ENCODE assay signal across 23 cellular contexts in the genomic region with DNA sequence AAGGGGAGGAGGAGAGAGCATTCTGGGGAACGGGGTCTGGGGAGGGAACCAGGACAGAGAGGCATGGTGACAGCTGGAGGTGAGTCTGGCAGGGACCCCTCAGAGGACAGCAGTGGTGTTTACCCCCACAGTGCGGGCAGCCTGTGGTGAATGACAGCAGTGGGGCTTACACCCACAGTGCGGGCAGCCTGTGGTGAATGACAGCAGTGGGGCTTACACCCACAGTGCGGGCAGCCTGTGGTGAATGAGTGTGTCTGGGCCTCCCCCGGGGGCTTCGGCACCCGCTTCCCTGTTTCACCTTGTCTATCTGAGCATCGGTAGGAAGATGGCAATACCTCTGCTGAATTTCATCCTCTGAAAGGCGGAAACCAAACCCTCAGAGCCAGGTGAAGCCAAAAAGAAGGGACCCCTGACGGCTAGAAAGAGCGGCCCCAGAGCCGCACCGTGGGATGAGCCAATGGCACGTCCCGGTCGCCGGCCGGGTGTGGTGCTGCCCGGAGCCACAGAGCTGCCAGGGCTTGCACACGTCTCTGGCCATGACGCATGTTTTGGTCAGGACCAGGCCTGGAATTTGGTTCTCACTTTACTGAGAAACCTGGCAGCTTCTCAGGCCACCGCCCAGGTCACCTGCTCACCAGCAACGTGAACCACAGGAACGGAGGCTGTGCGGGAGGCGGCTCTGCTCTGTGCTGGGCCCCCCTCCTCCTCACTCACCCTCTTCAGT. TPM values are rescaled to one million over a fixed set of nuclear protein-coding genes. Genes with fewer than 3 reads are reported as not detected.
DNase-seq lines count a peak whose midpoint lies in the region; ATAC-seq and TF ChIP-seq lines count a peak whose summit lies in the region.
"Had no signal": no experiment of that assay in that cellular context is flagged by ENCODE, and none has a peak within 500 bp of the region (broad histone marks: within the 10 kb centered on the region; RNA-seq: fewer than 3 reads in every experiment).

No MANE protein-coding gene starts in this region.

- H3K9me3 ChIP-seq in GM23248 (ENCODE audit: low read depth) (no peaks in the 10 kb centered on the region), PC-9 (ENCODE audit: insufficient read depth, low read depth) (no peaks in the 10 kb centered on the region), gastrocnemius medialis (no peaks in the 10 kb centered on the region), Peyer's patch (no peaks in the 10 kb centered on the region)
- H3K9me3 ChIP-seq: esophagus muscularis mucosa, SJCRH30, thoracic aorta had no signal

- H3K36me3 ChIP-seq in GM23248 (ENCODE audit: low read depth): no peaks in the 10 kb centered on the region
- no peaks in the 10 kb centered on the region for H3K36me3 ChIP-seq in PC-9 (ENCODE audit: low read depth)
- H3K36me3 ChIP-seq in gastrocnemius medialis: no peaks in the 10 kb centered on the region
- H3K36me3 ChIP-seq in Peyer's patch: no peaks in the 10 kb centered on the region
- H3K36me3 ChIP-seq: cardiac muscle cell, esophagus muscularis mucosa, SJCRH30, thoracic aorta had no signal

- POLR2A ChIA-PET in PC-9 (lab: Charles Lee; ENCODE audit: unreplicated experiment): interaction anchor here (0.5 to 1.0 kb wide), 5 partner anchors 29 to 278 kb away, joined by 3 to 15 read pairs (median 3); no protein-coding TSS in a partner anchor

- H3K9ac ChIP-seq in GM23248: no peak overlapping the region

- peaks cover 14% of the 10 kb centered on the region for H3K4me1 ChIP-seq in GM23248 (ENCODE audit: insufficient read depth)
- peaks cover 31% of the 10 kb centered on the region for H3K4me1 ChIP-seq in PC-9 (replicated peaks; ENCODE audit: insufficient read depth)
- H3K4me1 ChIP-seq in foreskin keratinocyte: peaks cover 27% of the 10 kb centered on the region
- no peaks in the 10 kb centered on the region for H3K4me1 ChIP-seq in gastrocnemius medialis
- no peaks in the 10 kb centered on the region for H3K4me1 ChIP-seq in Peyer's patch

- H3K4me2 ChIP-seq in GM23248 (ENCODE audit: unreplicated experiment): no peak overlapping the region
- peak overlapping the region; percentile 38 for H3K4me2 ChIP-seq in PC-9

- H3K27me3 ChIP-seq in GM23248 (replicated peaks; ENCODE audit: insufficient read depth) (no peaks in the 10 kb centered on the region), PC-9 (ENCODE audit: insufficient read depth, low read depth) (no peaks in the 10 kb centered on the region), foreskin keratinocyte (peaks cover 3% of the 10 kb centered on the region), gastrocnemius medialis (peaks cover 0 to 5% (median 0%) of the 10 kb centered on the region in 3 donors), Peyer's patch (no peaks in the 10 kb centered on the region)
- H3K27me3 ChIP-seq: cardiac muscle cell, dorsolateral prefrontal cortex, esophagus muscularis mucosa had no signal

- no peaks in the 10 kb centered on the region for H4K20me1 ChIP-seq in GM23248 (ENCODE audit: insufficient read depth)
- no peaks in the 10 kb centered on the region for H4K20me1 ChIP-seq in PC-9 (ENCODE audit: insufficient read depth)

- no peaks in the 10 kb centered on the region for H3K9me2 ChIP-seq in GM23248 (ENCODE audit: insufficient read depth)
- H3K9me2 ChIP-seq in PC-9 (ENCODE audit: insufficient read depth): no peaks in the 10 kb centered on the region

- TF ChIP-seq CTCF in PC-9 (conservative IDR thresholded peaks at IDR 0.05) (no peak), foreskin keratinocyte (conservative IDR thresholded peaks at IDR 0.05) (no peak), gastrocnemius medialis (IDR thresholded peaks at IDR 0.05 in 4 of 5, conservative IDR thresholded peaks at IDR 0.05 in 1 of 5) (no peak), Peyer's patch (IDR thresholded peaks at IDR 0.05) (no peak)

- in situ Hi-C loops in GM23248 (cut with MboI) (no loop called here), gastrocnemius medialis (cut with MboI; ENCODE audit: low sequenced_read_pairs in 4 of 4) (no loop called here)

- no peak overlapping the region for H3K4me3 ChIP-seq in GM23248
- no peak overlapping the region for H3K4me3 ChIP-seq in PC-9
- H3K4me3 ChIP-seq in gastrocnemius medialis: no peak overlapping the region
- no peak overlapping the region for H3K4me3 ChIP-seq in Peyer's patch
- H3K4me3 ChIP-seq: cardiac muscle cell, dorsolateral prefrontal cortex, esophagus muscularis mucosa, SJCRH30, thoracic aorta had no signal

- ATAC-seq in foreskin keratinocyte (peak; percentile 73), gastrocnemius medialis (peak; percentile 72 to 91), HG02642 (IDR thresholded peaks at IDR 0.05; ENCODE audit: poor library complexity, unreplicated experiment) (no peak)
- ATAC-seq: activated CD4-positive, CD25-positive, alpha-beta regulatory T cell treated with anti-CD3 and anti-CD28 coated beads, Interleukin-2, amount 50 U/mL, for 24 hours; activated T-helper 17 cell treated with anti-CD3 and anti-CD28 coated beads, Interleukin-2, amount 50 U/mL, for 72 hours had no signal

- no peak overlapping the region for H3K27ac ChIP-seq in GM23248
- peak overlapping the region; percentile 60 for H3K27ac ChIP-seq in PC-9
- H3K27ac ChIP-seq in foreskin keratinocyte: peak overlapping the region; percentile 86
- H3K27ac ChIP-seq in gastrocnemius medialis: no peak overlapping the region
- H3K27ac ChIP-seq in Peyer's patch: no peak overlapping the region
- H3K27ac ChIP-seq: cardiac muscle cell, dorsolateral prefrontal cortex, esophagus muscularis mucosa, SJCRH30, thoracic aorta had no signal

- H3F3A ChIP-seq in GM23248 (ENCODE audit: insufficient read depth) (peaks cover 8% of the 10 kb centered on the region; the same call in 1 of the 2 replicates), PC-9 (ENCODE audit: insufficient read depth, low read depth) (no peaks in the 10 kb centered on the region)

- CTCF ChIA-PET in PC-9 (lab: Charles Lee): no interaction called here

- TSS peak; percentile 70 for BruUV-seq in PC-9 (replicated peaks; lab: Mats Ljungman, UMichigan)

- 83% methylated on average over 25 to 26 of the region's 26 CpGs for WGBS in GM23248 (ENCODE audit: low coverage in 1 of 2, low lambda C conversion rate in 2 of 2, missing lambda C conversion rate in 2 of 2), 2 experiments

- intact Hi-C loops in PC-9 (cut with micrococcal nuclease; ENCODE audit: unreplicated experiment) (no loop called here), gastrocnemius medialis (cut with DNase I; ENCODE audit: low total_unique reads) (no loop called here)

- DNase-seq in GM23248 (peak; percentile 44), PC-9 (peak; percentile 82 to 85), foreskin keratinocyte (peak; percentile 86 to 93), gastrocnemius medialis (peak; percentile 52 to 85), Peyer's patch (no peak), AML-193 (lab: John Stamatoyannopoulos, UW) (no peak)
- no peak for DNase-seq in NK-92 treated with Interleukin-12 subunit alpha and Interleukin-12 subunit beta, amount 100 ng/mL, for 24 hours (lab: John Stamatoyannopoulos, UW)
- DNase-seq: ACHN; CD4-positive, CD25-positive, alpha-beta regulatory T cell; DMS79 treated with DMSO at 0.1 percent for 48 hours; dorsolateral prefrontal cortex; mesendoderm; NCI-H187 treated with DMSO at 0.1 percent for 48 hours; NCI-H446 treated with DMSO at 0.1 percent for 48 hours; nephron progenitor cell; SJCRH30; stimulated activated CD4-positive, alpha-beta T cell treated with anti-CD3 and anti-CD28 coated beads, Interleukin-12 subunit alpha, Interleukin-12 subunit beta, amount 100 ng/mL, for 4 hours had no signal

- H3K79me2 ChIP-seq in GM23248 (ENCODE audit: insufficient read depth): no peaks in the 10 kb centered on the region
- H3K79me2 ChIP-seq in PC-9 (ENCODE audit: low read depth): no peaks in the 10 kb centered on the region

- H2AFZ ChIP-seq in GM23248: no peak overlapping the region
- peak overlapping the region; percentile 41; the same call in 1 of the 2 replicates for H2AFZ ChIP-seq in PC-9

- peak; percentile 8 to 43 for TF ChIP-seq POLR2A in gastrocnemius medialis (IDR thresholded peaks at IDR 0.05)
- no peak for TF ChIP-seq POLR2A in Peyer's patch (IDR thresholded peaks at IDR 0.05)

RNA-seq across cellular contexts. Expression of gene SIK1, which starts 54.1 kb away (rescaled TPM):
- under 0.01 and 0.65 TPM in 2 replicates for total RNA-seq in GM23248 (2014; rRNA removed; shearing (Covaris generic))
- polyA plus RNA-seq in GM23248 (2016; fragmentation: Nextera tagmentation; extraction: Ambion mirVana) (0.29 TPM in 1 of 2 replicates, not detected in the other), foreskin keratinocyte (0.67 and 11.0 TPM in 2 replicates)
- total RNA-seq in PC-9 (2021) (28.5 and 37.7 TPM in 2 replicates), foreskin keratinocyte (2.8 and 26.8 TPM in 2 replicates), gastrocnemius medialis (10 to 100 TPM in 1 of 4 donors, 1 to 10 TPM in 2, under 1 TPM in 1; 0.36 to 12.8 (median 1.9) TPM), Peyer's patch (10 to 100 TPM in 3 of 4 donors, not detected in 1; 11.0 to 28.1 (median 17.3) TPM)

Comparison
In these comparisons a context has a peak if more than half of its experiments do, and no peak if none do; other contexts are left out.
1. DNase-seq: peak in GM23248 (single experiment), PC-9 (2 of 2), foreskin keratinocyte (2 of 2) and gastrocnemius medialis (2 of 2); none in NK-92 treated with Interleukin-12 subunit alpha and Interleukin-12 subunit beta, amount 100 ng/mL, for 24 hours (single experiment), Peyer's patch (0 of 3) and AML-193 (0 of 2).
2. H3K27ac ChIP-seq: peak in PC-9 (single experiment) and foreskin keratinocyte (single experiment); none in GM23248 (single experiment), gastrocnemius medialis (0 of 4) and Peyer's patch (0 of 4).
3. POLR2A ChIP-seq: peak in gastrocnemius medialis (2 of 2); none in Peyer's patch (0 of 2).